In genomic region chr1:4837201-4837600, GRCh38 we compare ENCODE assay signal across 15 cellular contexts.
DNase-seq lines count a peak whose midpoint lies in the region; ATAC-seq and TF ChIP-seq lines count a peak whose summit lies in the region.
"Had no signal": no experiment of that assay in that cellular context is flagged by ENCODE, and none has a peak within 500 bp of the region (broad histone marks: within the 10 kb centered on the region; RNA-seq: fewer than 3 reads in every experiment).

No MANE protein-coding gene starts in this region.

- H3K36me3 Mint-ChIP-seq in type B pancreatic cell, result no peaks in the 10 kb centered on the region
- H3K36me3 Mint-ChIP-seq: CD4-positive, alpha-beta memory T cell; IgD-negative memory B cell had no signal

- H3K9ac ChIP-seq in mesendoderm (ENCODE audit: low read length), result no peak overlapping the region

- no peaks in the 10 kb centered on the region for H3K36me3 ChIP-seq in RWPE2 (ENCODE audit: low read depth)
- H3K36me3 ChIP-seq in mesendoderm (ENCODE audit: control insufficient read depth, insufficient read depth, low read length), result no peaks in the 10 kb centered on the region
- H3K36me3 ChIP-seq: BE2C had no signal

- DNase-seq in RWPE2 (ENCODE audit: low spot score) (no peak), epithelial cell of prostate (ENCODE audit: low read depth, low spot score) (no peak), mesendoderm (peak; percentile 46), type B pancreatic cell (ENCODE audit: extremely low spot score, unreplicated experiment) (no peak), amygdala (lab: John Stamatoyannopoulos, UW) (no peak), Kasumi-1 (lab: John Stamatoyannopoulos, UW) (no peak)
- DNase-seq: BE2C; CD4-positive, alpha-beta memory T cell; DMS79; GOT3; H9 had no signal

- H3K27me3 ChIP-seq in RWPE2 (ENCODE audit: insufficient read depth, poor library complexity, severe bottlenecking) (no peaks in the 10 kb centered on the region), mesendoderm (ENCODE audit: insufficient read depth, low read length, poor library complexity) (no peaks in the 10 kb centered on the region)
- H3K27me3 ChIP-seq: BE2C had no signal

- H3K27ac ChIP-seq in RWPE2 (ENCODE audit: poor library complexity, severe bottlenecking) (peak overlapping the region; percentile 89), epithelial cell of prostate (peak overlapping the region; percentile 91), mesendoderm (ENCODE audit: low read depth, low read length) (no peak overlapping the region)
- H3K27ac ChIP-seq: A549, C4-2B had no signal

- H3K4me3 ChIP-seq in RWPE2 (ENCODE audit: severe bottlenecking) (no peak overlapping the region), mesendoderm (ENCODE audit: low read length) (no peak overlapping the region)
- H3K4me3 ChIP-seq: A549 had no signal

- TF ChIP-seq CTCF in RWPE2 (IDR thresholded peaks at IDR 0.05; ENCODE audit: poor library complexity, severe bottlenecking) (no peak), type B pancreatic cell (conservative IDR thresholded peaks at IDR 0.05) (no peak)

- WGBS in mesendoderm (ENCODE audit: extremely low coverage, insufficient coverage, low lambda C conversion rate), result no CpG with 5 or more reads among the region's 4 CpGs

- H4K5ac ChIP-seq in mesendoderm (ENCODE audit: low read length), result no peak overlapping the region

- no peak overlapping the region for H3K18ac ChIP-seq in mesendoderm (ENCODE audit: low read length)

- ATAC-seq in RWPE2 (ENCODE audit: low read depth) (no peak), HG03045 (IDR thresholded peaks at IDR 0.05; ENCODE audit: unreplicated experiment) (no peak)
- ATAC-seq: A549 had no signal

- peaks cover 6% of the 10 kb centered on the region for H3K27me3 Mint-ChIP-seq in type B pancreatic cell

- H3K4me3 Mint-ChIP-seq in type B pancreatic cell, result peak overlapping the region; percentile 72
- H3K4me3 Mint-ChIP-seq: CD4-positive, alpha-beta memory T cell; H9; IgD-negative memory B cell had no signal

- H3K4me1 Mint-ChIP-seq in type B pancreatic cell (ENCODE audit: unreplicated experiment), result peaks cover 8% of the 10 kb centered on the region
- H3K4me1 Mint-ChIP-seq: CD4-positive, alpha-beta memory T cell; IgD-negative memory B cell had no signal

- no peaks in the 10 kb centered on the region for H3K79me2 ChIP-seq in mesendoderm (ENCODE audit: control insufficient read depth, insufficient read depth, low read length)

- H4K8ac ChIP-seq in mesendoderm (ENCODE audit: low read depth, low read length), result no peak overlapping the region

- H2AK5ac ChIP-seq in mesendoderm (ENCODE audit: low read length), result no peak overlapping the region

- H3K79me1 ChIP-seq in mesendoderm (ENCODE audit: low read length), result no peaks in the 10 kb centered on the region

- H3K56ac ChIP-seq in mesendoderm (ENCODE audit: low read length), result no peak overlapping the region

- peak overlapping the region; percentile 86 for H3K27ac Mint-ChIP-seq in type B pancreatic cell
- H3K27ac Mint-ChIP-seq: CD4-positive, alpha-beta memory T cell; IgD-negative memory B cell had no signal

- no peak overlapping the region for H3K4ac ChIP-seq in mesendoderm (ENCODE audit: low read depth, low read length)

- H3K9me3 ChIP-seq in RWPE2 (ENCODE audit: severe bottlenecking), result no peaks in the 10 kb centered on the region
- H3K9me3 ChIP-seq: A549, BE2C had no signal

- H3K9me3 Mint-ChIP-seq in type B pancreatic cell, result peaks cover 4% of the 10 kb centered on the region

- no peak overlapping the region for H3K4me2 ChIP-seq in mesendoderm (ENCODE audit: low read length)
- H3K4me2 ChIP-seq: A549 had no signal

- no peak overlapping the region for H2BK5ac ChIP-seq in mesendoderm (ENCODE audit: low read length)

- H2BK15ac ChIP-seq in mesendoderm (replicated peaks; ENCODE audit: low read depth), result no peak overlapping the region

- peaks cover 12% of the 10 kb centered on the region for H3K4me1 ChIP-seq in RWPE2 (ENCODE audit: insufficient read depth, poor library complexity, severe bottlenecking)
- H3K4me1 ChIP-seq in mesendoderm (ENCODE audit: control insufficient read depth, low read depth, low read length), result peaks cover 3% of the 10 kb centered on the region
- H3K4me1 ChIP-seq: A549, BE2C had no signal

- H3K23ac ChIP-seq in mesendoderm (ENCODE audit: low read length), result no peak overlapping the region

- no peak overlapping the region for H2BK120ac ChIP-seq in mesendoderm (ENCODE audit: low read depth, low read length)
